ENCODE assay signal across 23 cellular contexts in the genomic region with DNA sequence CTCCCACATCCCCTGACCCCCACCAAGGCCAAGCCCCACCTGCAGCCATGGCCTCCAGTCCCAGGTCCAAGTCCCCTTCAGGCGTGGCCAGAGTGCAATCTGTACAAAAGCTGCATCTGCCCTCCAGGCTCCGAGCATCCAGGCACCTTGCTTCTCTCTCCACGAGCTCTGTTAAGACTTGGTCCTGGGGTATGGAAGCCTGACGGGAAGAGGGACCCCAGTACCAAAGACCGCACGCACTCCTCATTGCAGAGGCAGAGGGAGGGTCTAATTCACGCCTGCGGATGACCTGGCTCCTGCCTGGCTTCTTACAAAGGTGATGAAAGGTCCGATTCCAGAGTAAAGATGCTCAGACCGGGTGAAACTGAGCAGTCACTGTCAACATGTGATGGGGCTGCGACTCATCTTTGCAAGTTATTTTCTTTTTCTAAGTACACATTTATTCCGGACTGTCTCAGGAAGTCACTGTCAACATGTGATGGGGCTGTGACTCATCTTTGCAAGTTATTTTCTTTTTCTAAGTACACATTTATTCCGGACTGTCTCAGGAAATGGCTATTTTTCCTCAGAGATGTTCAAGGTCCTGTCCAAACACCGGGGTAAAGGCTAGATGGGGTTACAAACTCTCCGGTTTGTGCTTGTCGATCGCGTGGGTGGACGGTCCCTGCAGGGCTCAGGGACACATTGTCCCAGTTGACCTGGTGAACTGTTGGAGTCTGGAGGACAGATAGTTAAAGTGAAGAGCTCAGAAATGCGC.
DNase-seq lines count a peak whose midpoint lies in the region; ATAC-seq and TF ChIP-seq lines count a peak whose summit lies in the region.
"Had no signal": no experiment of that assay in that cellular context is flagged by ENCODE, and none has a peak within 500 bp of the region (broad histone marks: within the 10 kb centered on the region; RNA-seq: fewer than 3 reads in every experiment).

No MANE protein-coding gene starts in this region.

- H2BK15ac ChIP-seq in H9 (ENCODE audit: low read depth, low read length): no peak overlapping the region
- H2BK15ac ChIP-seq in neuronal stem cell (ENCODE audit: low read length): no peak overlapping the region

- H3T11ph ChIP-seq in H9 (ENCODE audit: low read length): no peak overlapping the region

- no peak for TF ChIP-seq CTCF in H9 (conservative IDR thresholded peaks at IDR 0.05)
- no peak for TF ChIP-seq CTCF in fibroblast of mammary gland (conservative IDR thresholded peaks at IDR 0.05; ENCODE audit: control insufficient read depth, insufficient read depth, low read depth, low read length)

- H2BK120ac ChIP-seq in H9 (ENCODE audit: low read depth, low read length, poor library complexity, severe bottlenecking): no peak overlapping the region
- H2BK120ac ChIP-seq in neuronal stem cell (ENCODE audit: low read depth, low read length): no peak overlapping the region

- H3K36me3 ChIP-seq in adipocyte (ENCODE audit: control insufficient read depth, insufficient read depth, low read length, severe bottlenecking) (no peaks in the 10 kb centered on the region), neuronal stem cell (replicated peaks in 1 of 2; ENCODE audit: control insufficient read depth in 2 of 2, insufficient read depth in 2 of 2, low read length in 2 of 2) (no peaks in the 10 kb centered on the region)
- H3K36me3 ChIP-seq: breast epithelium, lower lobe of right lung, Peyer's patch had no signal

- H2BK12ac ChIP-seq in H9 (ENCODE audit: insufficient read length, low read depth, low read length) (no peak overlapping the region), neuronal stem cell (ENCODE audit: low read length) (no peak overlapping the region)

- H3K9me3 Mint-ChIP-seq in H9: no peaks in the 10 kb centered on the region
- H3K9me3 Mint-ChIP-seq: activated CD4-positive, alpha-beta T cell treated with anti-CD3 and anti-CD28 coated beads, Interleukin-2, amount 10 ng/mL, durations not matched to agents 7 days and 5 days; activated naive CD8-positive, alpha-beta T cell treated with anti-CD3 and anti-CD28 coated beads, Interleukin-2, amount 10 ng/mL, durations not matched to agents 7 days and 5 days; CD4-positive, alpha-beta memory T cell had no signal

- no peak overlapping the region for H3K18ac ChIP-seq in H9 (ENCODE audit: insufficient read length, low read depth, low read length)
- H3K18ac ChIP-seq in neuronal stem cell (ENCODE audit: low read length): peak overlapping the region; percentile 73

- no peaks in the 10 kb centered on the region for H4K20me1 ChIP-seq in H9 (ENCODE audit: control insufficient read depth, insufficient read depth, insufficient read length)

- H3K79me2 ChIP-seq in H9 (ENCODE audit: insufficient read depth, low read length): no peaks in the 10 kb centered on the region
- H3K79me2 ChIP-seq: hepatocyte had no signal

- no peak overlapping the region for H4K91ac ChIP-seq in H9 (ENCODE audit: insufficient read length, low read depth, low read length)
- H4K91ac ChIP-seq in neuronal stem cell (ENCODE audit: low read depth, low read length, poor library complexity): no peak overlapping the region

- no peak overlapping the region for H3K56ac ChIP-seq in H9 (ENCODE audit: insufficient read length, low read depth, low read length)

- H3K23ac ChIP-seq in H9 (ENCODE audit: insufficient read length, low read depth, low read length): no peak overlapping the region
- no peak overlapping the region for H3K23ac ChIP-seq in neuronal stem cell (ENCODE audit: low read depth, low read length, poor library complexity)

- no CpG with 5 or more reads among the region's 20 CpGs for WGBS in H9 (ENCODE audit: extremely low coverage, insufficient read length, low lambda C conversion rate)
- WGBS in neuronal stem cell (ENCODE audit: extremely low coverage in 2 of 2, insufficient read length in 2 of 2, insufficient replicate concordance in 1 of 2), 2 donors: no CpG with 5 or more reads among the region's 20 CpGs

- peak overlapping the region; percentile 53 for H3K4me3 ChIP-seq in adipocyte (ENCODE audit: low read length)
- H3K4me3 ChIP-seq in fibroblast of mammary gland (ENCODE audit: control insufficient read depth, low read depth, low read length): no peak overlapping the region
- no peak overlapping the region for H3K4me3 ChIP-seq in neuronal stem cell (ENCODE audit: low read length in 2 of 2)
- H3K4me3 ChIP-seq: hepatocyte, lower lobe of right lung, Peyer's patch had no signal

- H3K4ac ChIP-seq in H9 (ENCODE audit: low read depth, low read length): no peak overlapping the region
- H3K4ac ChIP-seq in neuronal stem cell (ENCODE audit: low read length): no peak overlapping the region

- H2AK5ac ChIP-seq in H9 (ENCODE audit: insufficient read length, low read length) (no peak overlapping the region), neuronal stem cell (ENCODE audit: low read depth, low read length) (no peak overlapping the region)

- H3K79me1 ChIP-seq in H9 (ENCODE audit: insufficient read depth, low read depth, low read length, poor library complexity, severe bottlenecking) (no peaks in the 10 kb centered on the region), neuronal stem cell (ENCODE audit: low read depth, low read length) (no peaks in the 10 kb centered on the region)

- H3K4me3 Mint-ChIP-seq in H9: no peak overlapping the region; a peak in 1 of 5 replicates
- H3K4me3 Mint-ChIP-seq: activated CD4-positive, alpha-beta T cell treated with anti-CD3 and anti-CD28 coated beads, Interleukin-2, amount 10 ng/mL, durations not matched to agents 7 days and 5 days; activated naive CD8-positive, alpha-beta T cell treated with anti-CD3 and anti-CD28 coated beads, Interleukin-2, amount 10 ng/mL, durations not matched to agents 7 days and 5 days; CD4-positive, alpha-beta memory T cell; dendritic cell treated with granulocyte-macrophage colony-stimulating factor and Interleukin-4, amounts not matched to agents 40 ng/mL and 50 ng/mL, for 4 days; IgD-negative memory B cell; T-helper 17 cell had no signal

- H3K4me1 ChIP-seq in H9 (ENCODE audit: insufficient read depth, low read length) (no peaks in the 10 kb centered on the region; the same call in 1 of the 2 replicates), adipocyte (ENCODE audit: control insufficient read depth, insufficient read depth, low read length) (peaks cover 11% of the 10 kb centered on the region), neuronal stem cell (ENCODE audit: control insufficient read depth in 2 of 2, insufficient read depth in 1 of 2, low read depth in 1 of 2, low read length in 2 of 2) (peaks cover 3 to 12% of the 10 kb centered on the region in 2 donors)
- H3K4me1 ChIP-seq: breast epithelium, lower lobe of right lung, Peyer's patch had no signal

- no peaks in the 10 kb centered on the region for H3K36me3 Mint-ChIP-seq in H9 (ENCODE audit: insufficient read depth in 1 of 3, low read depth in 3 of 3)
- H3K36me3 Mint-ChIP-seq: activated naive CD8-positive, alpha-beta T cell treated with anti-CD3 and anti-CD28 coated beads, Interleukin-2, amount 10 ng/mL, durations not matched to agents 7 days and 5 days; CD4-positive, alpha-beta memory T cell; IgD-negative memory B cell had no signal

- H2BK20ac ChIP-seq in H9 (ENCODE audit: low read depth, low read length, poor library complexity, severe bottlenecking): no peak overlapping the region

- no peak overlapping the region; a peak in 1 of 7 replicates for H3K27ac Mint-ChIP-seq in H9
- H3K27ac Mint-ChIP-seq: activated CD4-positive, alpha-beta T cell treated with anti-CD3 and anti-CD28 coated beads, Interleukin-2, amount 10 ng/mL, durations not matched to agents 7 days and 5 days; activated naive CD8-positive, alpha-beta T cell treated with anti-CD3 and anti-CD28 coated beads, Interleukin-2, amount 10 ng/mL, durations not matched to agents 7 days and 5 days; CD4-positive, alpha-beta memory T cell; dendritic cell treated with granulocyte-macrophage colony-stimulating factor and Interleukin-4, amounts not matched to agents 40 ng/mL and 50 ng/mL, for 4 days; IgD-negative memory B cell; T-helper 17 cell had no signal

- no peak for ATAC-seq in GM18502 (IDR thresholded peaks at IDR 0.05; ENCODE audit: poor library complexity, unreplicated experiment)
- ATAC-seq: lower lobe of right lung, T-helper 17 cell had no signal

- no peak overlapping the region for H4K5ac ChIP-seq in H9 (ENCODE audit: insufficient read length, low read depth, low read length)

- H3K9me3 ChIP-seq in H9 (ENCODE audit: control insufficient read depth, low read depth, low read length) (no peaks in the 10 kb centered on the region), adipocyte (ENCODE audit: control insufficient read depth, low read length) (no peaks in the 10 kb centered on the region), neuronal stem cell (replicated peaks in 1 of 2; ENCODE audit: control insufficient read depth in 2 of 2, insufficient read depth in 1 of 2, low read depth in 1 of 2, low read length in 2 of 2) (peaks cover 2 to 3% of the 10 kb centered on the region in 2 donors)
- H3K9me3 ChIP-seq: breast epithelium, lower lobe of right lung, Peyer's patch had no signal

- H3K27ac ChIP-seq in H9 (ENCODE audit: insufficient read length, low read depth, low read length) (no peak overlapping the region), neuronal stem cell (replicated peaks; ENCODE audit: low read length) (no peak overlapping the region)
- H3K27ac ChIP-seq: hepatocyte, HL-60, lower lobe of right lung had no signal

- H2BK5ac ChIP-seq in H9 (ENCODE audit: insufficient read length, low read length): no peak overlapping the region
- H2BK5ac ChIP-seq in neuronal stem cell (ENCODE audit: low read length): no peak overlapping the region

- no peak overlapping the region for H2AFZ ChIP-seq in H9 (ENCODE audit: low read length)
- peak overlapping the region; percentile 58 for H2AFZ ChIP-seq in neuronal stem cell (ENCODE audit: low read length)
- H2AFZ ChIP-seq: hepatocyte had no signal

- DNase-seq in H9 (peak; percentile 12), adipocyte (ENCODE audit: low read depth) (no peak), fibroblast of mammary gland (ENCODE audit: low read depth) (peak; percentile 69), neuronal stem cell (ENCODE audit: low spot score) (no peak), occipital lobe (lab: John Stamatoyannopoulos, UW) (no peak), NCI-H2081 (lab: John Stamatoyannopoulos, UW) (no peak)
- DNase-seq: activated CD4-positive, alpha-beta T cell treated with anti-CD3 and anti-CD28 coated beads, Interleukin-2, amount 10 ng/mL, durations not matched to agents 7 days and 5 days; activated naive CD8-positive, alpha-beta T cell treated with anti-CD3 and anti-CD28 coated beads, Interleukin-2, amount 10 ng/mL, durations not matched to agents 7 days and 5 days; CD4-positive, alpha-beta memory T cell; foreskin melanocyte; GF-D8; lower lobe of right lung; NCI-H1417; NCI-H2107; NK-92 treated with Interleukin-12 subunit alpha and Interleukin-12 subunit beta, amount 100 ng/mL, for 24 hours; T-helper 17 cell had no signal

- H3K4me2 ChIP-seq in H9 (ENCODE audit: insufficient read depth, insufficient read length, low read length) (no peak overlapping the region), neuronal stem cell (ENCODE audit: insufficient read depth, low read length, poor library complexity, severe bottlenecking) (no peak overlapping the region)
- H3K4me2 ChIP-seq: hepatocyte had no signal

- H4K8ac ChIP-seq in H9 (replicated peaks; ENCODE audit: insufficient read length, low read depth, low read length): no peak overlapping the region
- no peak overlapping the region for H4K8ac ChIP-seq in neuronal stem cell (ENCODE audit: low read depth, low read length)

- H3K27me3 ChIP-seq in H9 (ENCODE audit: insufficient read depth, low read length): no peaks in the 10 kb centered on the region
- H3K27me3 ChIP-seq in adipocyte (replicated peaks; ENCODE audit: control insufficient read depth, insufficient read depth, low read length): peaks cover 6% of the 10 kb centered on the region
- H3K27me3 ChIP-seq in neuronal stem cell (ENCODE audit: control insufficient read depth in 3 of 3, insufficient read depth in 3 of 3, low read depth in 1 of 3, low read length in 3 of 3): no peaks in the 10 kb centered on the region
- H3K27me3 ChIP-seq: hepatocyte, Peyer's patch had no signal

- no peaks in the 10 kb centered on the region for H3K23me2 ChIP-seq in H9 (ENCODE audit: insufficient read length, low read depth, low read length, poor library complexity, severe bottlenecking)

- peaks cover 0 to 4% of the 10 kb centered on the region in 2 experiments; a peak in 1 of 4 replicates for H3K4me1 Mint-ChIP-seq in H9
- H3K4me1 Mint-ChIP-seq: activated CD4-positive, alpha-beta T cell treated with anti-CD3 and anti-CD28 coated beads, Interleukin-2, amount 10 ng/mL, durations not matched to agents 7 days and 5 days; activated naive CD8-positive, alpha-beta T cell treated with anti-CD3 and anti-CD28 coated beads, Interleukin-2, amount 10 ng/mL, durations not matched to agents 7 days and 5 days; CD4-positive, alpha-beta memory T cell; IgD-negative memory B cell had no signal

- H3K9ac ChIP-seq in H9 (ENCODE audit: extremely low read depth, insufficient read length, low read length): no peak overlapping the region
- H3K9ac ChIP-seq in adipocyte (ENCODE audit: low read length): peak overlapping the region; percentile 7
- H3K9ac ChIP-seq in neuronal stem cell (ENCODE audit: low read depth, low read length, poor library complexity): no peak overlapping the region

- H3K14ac ChIP-seq in H9 (ENCODE audit: insufficient read depth, low read length) (no peak overlapping the region), neuronal stem cell (ENCODE audit: low read length) (no peak overlapping the region)

- H3K27me3 Mint-ChIP-seq in H9 (ENCODE audit: low read depth): peaks cover 3% of the 10 kb centered on the region
- H3K27me3 Mint-ChIP-seq: activated CD4-positive, alpha-beta T cell treated with anti-CD3 and anti-CD28 coated beads, Interleukin-2, amount 10 ng/mL, durations not matched to agents 7 days and 5 days had no signal

Comparison
In these comparisons a context has a peak if more than half of its experiments do, and no peak if none do; other contexts are left out.
1. DNase-seq: peak in H9 (single experiment) and fibroblast of mammary gland (single experiment); none in adipocyte (single experiment), neuronal stem cell (single experiment), occipital lobe (single experiment) and NCI-H2081 (0 of 2).